Comparison of ENCODE assay signal across 9 cellular contexts in genomic region chr12:121637231-121637914, GRCh38. TPM values are rescaled to one million over a fixed set of nuclear protein-coding genes. Genes with fewer than 3 reads are reported as not detected.
A peak's percentile ranks its signal among the peaks of the same experiment; 100 is the strongest.
DNase-seq lines count a peak whose midpoint lies in the region; ATAC-seq and TF ChIP-seq lines count a peak whose summit lies in the region.
"Had no signal": no experiment of that assay in that cellular context is flagged by ENCODE, and none has a peak within 500 bp of the region (broad histone marks: within the 10 kb centered on the region; RNA-seq: fewer than 3 reads in every experiment).

No MANE protein-coding gene starts in this region.

- no peaks in the 10 kb centered on the region for H3K9me3 ChIP-seq in esophagus muscularis mucosa

- H3K9me3 Mint-ChIP-seq in natural killer cell: no peaks in the 10 kb centered on the region
- no peaks in the 10 kb centered on the region for H3K9me3 Mint-ChIP-seq in osteocyte (ENCODE audit: unreplicated experiment)

- H3K27me3 Mint-ChIP-seq in natural killer cell (ENCODE audit: low read depth in 2 of 2) (no peaks in the 10 kb centered on the region), osteocyte (ENCODE audit: unreplicated experiment) (no peaks in the 10 kb centered on the region)

- H3K27me3 ChIP-seq in esophagus muscularis mucosa: no peaks in the 10 kb centered on the region

- peak overlapping the region; percentile 80 for H3K4me3 Mint-ChIP-seq in natural killer cell
- no peak overlapping the region for H3K4me3 Mint-ChIP-seq in osteocyte (ENCODE audit: unreplicated experiment)

- TF ChIP-seq EP300 in esophagus muscularis mucosa (IDR thresholded peaks at IDR 0.05): no peak

- peak; percentile 14 for DNase-seq in GDM1 (lab: John Stamatoyannopoulos, UW)
- DNase-seq in activated T-cell treated with anti-CD3 and anti-CD28 coated beads, Interleukin-2, amount 50 U/mL, for 1 hour: peak; percentile 50
- DNase-seq in natural killer cell: peak; percentile 47
- DNase-seq in omental fat pad (ENCODE audit: low spot score): no peak
- DNase-seq in inferior parietal cortex (ENCODE audit: extremely low spot score): no peak
- DNase-seq in esophagus muscularis mucosa (ENCODE audit: extremely low spot score): no peak
- DNase-seq in osteocyte (ENCODE audit: extremely low spot score, unreplicated experiment): no peak

- H3K4me1 Mint-ChIP-seq in natural killer cell: peaks cover 38 to 49% of the 10 kb centered on the region in 2 donors
- H3K4me1 Mint-ChIP-seq in osteocyte (ENCODE audit: unreplicated experiment): peaks cover 5% of the 10 kb centered on the region

- H3K4me1 ChIP-seq in esophagus muscularis mucosa: peaks cover 9 to 34% (median 21%) of the 10 kb centered on the region in 4 donors

- peaks cover 0 to 15% (median 11%) of the 10 kb centered on the region in 4 donors for H3K36me3 ChIP-seq in esophagus muscularis mucosa

- TF ChIP-seq CTCF in natural killer cell (IDR thresholded peaks at IDR 0.05): no peak
- no peak for TF ChIP-seq CTCF in omental fat pad (IDR thresholded peaks at IDR 0.05)
- TF ChIP-seq CTCF in esophagus muscularis mucosa (IDR thresholded peaks at IDR 0.05): no peak
- TF ChIP-seq CTCF in osteocyte (IDR thresholded peaks at IDR 0.05): no peak

- H3K36me3 Mint-ChIP-seq in natural killer cell (no peaks in the 10 kb centered on the region), osteocyte (ENCODE audit: unreplicated experiment) (no peaks in the 10 kb centered on the region)

- ATAC-seq in HG03135 (IDR thresholded peaks at IDR 0.05; ENCODE audit: unreplicated experiment) (peak; percentile 60), natural killer cell (peak; percentile 78 to 87 (median 82)), omental fat pad (ENCODE audit: low FRiP score) (no peak)

- H3K4me3 ChIP-seq in esophagus muscularis mucosa: no peak overlapping the region
- H3K4me3 ChIP-seq: lung had no signal

- TF ChIP-seq POLR2A in esophagus muscularis mucosa (IDR thresholded peaks at IDR 0.05; ENCODE audit: low read depth): no peak

- H3K27ac ChIP-seq in esophagus muscularis mucosa (replicated peaks in 1 of 4): peak overlapping the region in 1 of 4 donors; percentile 42

- intact Hi-C loops in natural killer cell (cut with micrococcal nuclease) (loop anchor here (1.0 kb wide), 1 partner anchor 13 kb away; no protein-coding TSS in a partner anchor), esophagus muscularis mucosa (cut with DNase I) (no loop called here)

- H3K27ac Mint-ChIP-seq in natural killer cell: peak overlapping the region; percentile 87 to 95
- H3K27ac Mint-ChIP-seq in osteocyte (ENCODE audit: unreplicated experiment): no peak overlapping the region

- 60% methylated on average over 7 of the region's 10 CpGs for WGBS in esophagus muscularis mucosa

RNA-seq across cellular contexts. Expression of gene ORAI1, which starts 11.0 kb away (rescaled TPM):
- total RNA-seq in natural killer cell (10 to 100 TPM; 64.6 to 74.1 (median 70.8) TPM), omental fat pad (10 to 100 TPM in 2 of 4 donors, 1 to 10 TPM in 2; 6.8 to 15.4 (median 10.7) TPM), esophagus muscularis mucosa (10 to 100 TPM in 2 of 4 donors, 1 to 10 TPM in 2; 7.1 to 17.7 (median 13.5) TPM), osteocyte (9.1 and 11.1 TPM in 2 replicates)

RNA-seq across cellular contexts. Expression of gene MORN3, which starts 32.1 kb away (rescaled TPM):
- total RNA-seq in natural killer cell (1 to 10 TPM; 3.0 to 7.6 (median 4.4) TPM), omental fat pad (under 1 TPM in 1 of 4 donors, not detected in 3; 0.19 TPM), esophagus muscularis mucosa (1 to 10 TPM in 1 of 4 donors, under 1 TPM in 2, not detected in 1; 0.13 to 1.2 (median 0.17) TPM), osteocyte (0.11 and 0.29 TPM in 2 replicates)

RNA-seq across cellular contexts. Expression of gene KDM2B, which starts 56.5 kb away (rescaled TPM):
- total RNA-seq in natural killer cell: 100 to 1,000 TPM in 1 of 3 donors, 10 to 100 TPM in 2; 97.3 to 106 (median 98.1) TPM
- total RNA-seq in omental fat pad: 10 to 100 TPM; 14.8 to 27.0 (median 16.7) TPM
- total RNA-seq in esophagus muscularis mucosa: 10 to 100 TPM; 13.6 to 23.5 (median 20.0) TPM
- total RNA-seq in osteocyte: 30.8 and 31.9 TPM in 2 replicates

Comparison
In these comparisons a context has a peak if more than half of its experiments do, and no peak if none do; other contexts are left out.
1. DNase-seq: peak in GDM1 (single experiment), activated T-cell treated with anti-CD3 and anti-CD28 coated beads, Interleukin-2, amount 50 U/mL, for 1 hour (single experiment) and natural killer cell (single experiment); none in omental fat pad (single experiment), inferior parietal cortex (single experiment), esophagus muscularis mucosa (single experiment) and osteocyte (single experiment).